Comparison of ENCODE assay signal across 10 cellular contexts in the genomic region with DNA sequence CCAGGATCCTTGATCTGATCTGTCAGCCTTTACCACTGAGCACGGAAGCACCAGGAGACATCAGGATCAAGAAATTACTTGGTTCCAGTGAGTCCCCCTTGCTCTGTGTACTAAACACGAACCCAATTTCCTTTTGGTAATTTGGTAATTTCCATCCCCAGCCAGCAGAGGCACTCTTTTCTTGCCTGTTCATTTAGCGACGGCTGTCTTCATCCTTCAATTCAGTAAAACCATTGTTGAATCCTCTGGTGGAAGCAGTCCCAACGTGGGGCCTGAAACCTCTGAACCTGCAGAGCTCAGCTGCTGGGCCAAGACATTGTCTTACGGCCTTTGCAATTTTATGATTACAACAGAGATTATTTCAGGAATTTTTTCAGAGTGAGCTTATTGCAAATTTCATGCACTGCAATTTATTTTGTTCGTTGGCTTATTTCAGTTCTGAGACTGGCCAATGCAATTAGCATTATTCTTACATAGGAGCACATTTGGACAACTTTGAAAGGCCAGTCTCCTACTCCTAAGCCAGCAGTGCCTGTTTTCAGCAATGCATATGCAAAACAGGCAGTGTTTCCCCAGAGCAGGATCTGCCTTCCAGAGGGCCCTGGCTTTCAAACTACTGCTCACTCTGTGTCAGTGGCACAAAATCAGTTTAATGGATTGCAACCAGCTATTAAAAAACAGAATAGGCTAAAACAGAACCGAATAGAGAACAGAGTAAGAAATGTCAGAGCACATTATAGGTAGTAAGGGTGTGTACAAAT.
DNase-seq lines count a peak whose midpoint lies in the region; ATAC-seq and TF ChIP-seq lines count a peak whose summit lies in the region.
"Had no signal": no experiment of that assay in that cellular context is flagged by ENCODE, and none has a peak within 500 bp of the region (broad histone marks: within the 10 kb centered on the region; RNA-seq: fewer than 3 reads in every experiment).

No MANE protein-coding gene starts in this region.

- no peaks in the 10 kb centered on the region for H3K27me3 Mint-ChIP-seq in stimulated activated memory B cell treated with anti-CD40 and anti-IgM and Interleukin-4, amounts not matched to agents 10 μg/mL and 1 μg/mL and 100 μg/mL, for 72 hours
- H3K27me3 Mint-ChIP-seq in natural killer cell treated with Interleukin-12 subunit alpha and Interleukin-12 subunit beta and Interleukin-15 and Interleukin-18, amount 100 ng/mL, for 72 hours: no peaks in the 10 kb centered on the region

- DNase-seq in BE2C: no peak
- peak; percentile 1 for DNase-seq in HuH-7 (ENCODE audit: low spot score)
- DNase-seq in WERI-Rb-1: no peak
- DNase-seq in activated CD4-positive, alpha-beta T cell treated with anti-CD3 and anti-CD28 coated beads for 4 hours: no peak
- no peak for DNase-seq in natural killer cell treated with Interleukin-12 subunit alpha and Interleukin-12 subunit beta and Interleukin-15 and Interleukin-18, amount 100 ng/mL, for 72 hours (ENCODE audit: low spot score)
- DNase-seq in hepatic stellate cell (ENCODE audit: low spot score): no peak
- DNase-seq: activated T-cell treated with anti-CD3 and anti-CD28 coated beads, Interleukin-2, amount 50 U/mL, for 72 hours; Calu3 had no signal

- ATAC-seq in stimulated activated memory B cell treated with anti-CD40 and anti-IgM and Interleukin-4, amounts not matched to agents 10 μg/mL and 1 μg/mL and 100 μg/mL, for 72 hours: no peak
- ATAC-seq in natural killer cell treated with Interleukin-12 subunit alpha and Interleukin-12 subunit beta and Interleukin-15 and Interleukin-18, amount 100 ng/mL, for 72 hours: no peak
- ATAC-seq: activated T-cell treated with anti-CD3 and anti-CD28 coated beads, Interleukin-2, amount 50 U/mL, for 72 hours had no signal

- H3K4me1 ChIP-seq in BE2C (no peaks in the 10 kb centered on the region), liver (ENCODE audit: control insufficient read depth in 4 of 4, insufficient read depth in 4 of 4, low read length in 3 of 4) (no peaks in the 10 kb centered on the region)

- WGBS in liver: 40% methylated on average over 8 of the region's 8 CpGs

- no peak overlapping the region for H3K27ac Mint-ChIP-seq in stimulated activated memory B cell treated with anti-CD40 and anti-IgM and Interleukin-4, amounts not matched to agents 10 μg/mL and 1 μg/mL and 100 μg/mL, for 72 hours
- no peak overlapping the region for H3K27ac Mint-ChIP-seq in natural killer cell treated with Interleukin-12 subunit alpha and Interleukin-12 subunit beta and Interleukin-15 and Interleukin-18, amount 100 ng/mL, for 72 hours
- H3K27ac Mint-ChIP-seq: activated T-cell treated with anti-CD3 and anti-CD28 coated beads, Interleukin-2, amount 50 U/mL, for 72 hours had no signal

- peak; percentile 16 to 39 for TF ChIP-seq RAD21 in liver (IDR thresholded peaks at IDR 0.05)

- peak; percentile 20; the same call in 1 of the 2 replicates for TF ChIP-seq CTCF in BE2C (IDR thresholded peaks at IDR 0.05; ENCODE audit: low read depth, low read length)
- TF ChIP-seq CTCF in WERI-Rb-1 (IDR thresholded peaks at IDR 0.05; ENCODE audit: low read depth, low read length): peak; percentile 57
- peak; percentile 31 for TF ChIP-seq CTCF in liver (IDR thresholded peaks at IDR 0.05; ENCODE audit: low read depth, low read length, missing input control)

- no peaks in the 10 kb centered on the region for H3K36me3 Mint-ChIP-seq in stimulated activated memory B cell treated with anti-CD40 and anti-IgM and Interleukin-4, amounts not matched to agents 10 μg/mL and 1 μg/mL and 100 μg/mL, for 72 hours
- no peaks in the 10 kb centered on the region for H3K36me3 Mint-ChIP-seq in natural killer cell treated with Interleukin-12 subunit alpha and Interleukin-12 subunit beta and Interleukin-15 and Interleukin-18, amount 100 ng/mL, for 72 hours

- H3K27me3 ChIP-seq in BE2C (no peaks in the 10 kb centered on the region), WERI-Rb-1 (ENCODE audit: insufficient read depth, low read depth, severe bottlenecking) (no peaks in the 10 kb centered on the region), liver (ENCODE audit: control insufficient read depth in 4 of 4, insufficient read depth in 4 of 4, low read length in 3 of 4) (no peaks in the 10 kb centered on the region)

- no peaks in the 10 kb centered on the region for H3K4me1 Mint-ChIP-seq in stimulated activated memory B cell treated with anti-CD40 and anti-IgM and Interleukin-4, amounts not matched to agents 10 μg/mL and 1 μg/mL and 100 μg/mL, for 72 hours
- no peaks in the 10 kb centered on the region for H3K4me1 Mint-ChIP-seq in natural killer cell treated with Interleukin-12 subunit alpha and Interleukin-12 subunit beta and Interleukin-15 and Interleukin-18, amount 100 ng/mL, for 72 hours (ENCODE audit: low read depth in 2 of 2)

- no peaks in the 10 kb centered on the region for H3K9me3 Mint-ChIP-seq in stimulated activated memory B cell treated with anti-CD40 and anti-IgM and Interleukin-4, amounts not matched to agents 10 μg/mL and 1 μg/mL and 100 μg/mL, for 72 hours
- H3K9me3 Mint-ChIP-seq in natural killer cell treated with Interleukin-12 subunit alpha and Interleukin-12 subunit beta and Interleukin-15 and Interleukin-18, amount 100 ng/mL, for 72 hours: no peaks in the 10 kb centered on the region

- H3K27ac ChIP-seq in WERI-Rb-1: no peak overlapping the region
- H3K27ac ChIP-seq in liver (ENCODE audit: low read depth in 1 of 2, low read length in 2 of 2): no peak overlapping the region

- H3K9me3 ChIP-seq in BE2C: no peaks in the 10 kb centered on the region; the same call in 1 of the 2 replicates
- no peaks in the 10 kb centered on the region for H3K9me3 ChIP-seq in WERI-Rb-1 (ENCODE audit: severe bottlenecking)
- H3K9me3 ChIP-seq in liver (ENCODE audit: control insufficient read depth in 4 of 4, low read length in 3 of 4): peaks cover 0 to 1% (median 0%) of the 10 kb centered on the region in 4 donors

- no peak overlapping the region for H3K4me3 Mint-ChIP-seq in stimulated activated memory B cell treated with anti-CD40 and anti-IgM and Interleukin-4, amounts not matched to agents 10 μg/mL and 1 μg/mL and 100 μg/mL, for 72 hours
- no peak overlapping the region for H3K4me3 Mint-ChIP-seq in natural killer cell treated with Interleukin-12 subunit alpha and Interleukin-12 subunit beta and Interleukin-15 and Interleukin-18, amount 100 ng/mL, for 72 hours
- H3K4me3 Mint-ChIP-seq: activated T-cell treated with anti-CD3 and anti-CD28 coated beads, Interleukin-2, amount 50 U/mL, for 72 hours had no signal

- H3K9ac ChIP-seq in liver (ENCODE audit: low read depth in 1 of 2, low read length in 2 of 2): no peak overlapping the region

- H3K4me3 ChIP-seq in BE2C (ENCODE audit: low read depth, low read length) (no peak overlapping the region), WERI-Rb-1 (ENCODE audit: low read depth, low read length) (no peak overlapping the region), liver (ENCODE audit: low read depth in 1 of 3, low read length in 3 of 3) (no peak overlapping the region)

- H3K36me3 ChIP-seq in BE2C: no peaks in the 10 kb centered on the region
- H3K36me3 ChIP-seq in WERI-Rb-1: no peaks in the 10 kb centered on the region
- no peaks in the 10 kb centered on the region for H3K36me3 ChIP-seq in liver (ENCODE audit: control insufficient read depth in 4 of 4, insufficient read depth in 3 of 4, low read depth in 1 of 4, low read length in 3 of 4)

TF ChIP-seq in liver, 16 proteins besides CTCF, POLR2A, EP300 and RAD21:
- TF ChIP-seq HNF4A (conservative IDR thresholded peaks at IDR 0.05) (no peak), SP1 (IDR thresholded peaks at IDR 0.05) (no peak), FOXA1 (IDR thresholded peaks at IDR 0.05) (no peak)
- TF ChIP-seq, protein P1, sequence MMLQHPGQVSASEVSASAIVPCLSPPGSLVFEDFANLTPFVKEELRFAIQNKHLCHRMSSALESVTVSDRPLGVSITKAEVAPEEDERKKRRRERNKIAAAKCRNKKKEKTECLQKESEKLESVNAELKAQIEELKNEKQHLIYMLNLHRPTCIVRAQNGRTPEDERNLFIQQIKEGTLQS (IDR thresholded peaks at IDR 0.05): no peak
